26 cellular contexts compared by ENCODE assay signal in genomic region chr20:45119556-45120266, GRCh38. TPM values are rescaled to one million over a fixed set of nuclear protein-coding genes. Genes with fewer than 3 reads are reported as not detected.
DNase-seq lines count a peak whose midpoint lies in the region; ATAC-seq, FAIRE-seq and TF ChIP-seq lines count a peak whose summit lies in the region.
"Had no signal": no experiment of that assay in that cellular context is flagged by ENCODE, and none has a peak within 500 bp of the region (broad histone marks: within the 10 kb centered on the region; RNA-seq: fewer than 3 reads in every experiment).

No MANE protein-coding gene starts in this region.

- H3K14ac ChIP-seq in IMR-90 (replicated peaks; ENCODE audit: low read depth, low read length) = no peak overlapping the region

- no peak overlapping the region for H2BK20ac ChIP-seq in IMR-90 (ENCODE audit: low read depth, low read length)

- H3K36me3 ChIP-seq in IMR-90 (ENCODE audit: control insufficient read depth, insufficient read depth, low read length) = no peaks in the 10 kb centered on the region
- H3K36me3 ChIP-seq in K562 (ENCODE audit: control insufficient read depth, insufficient read depth, low read length) = no peaks in the 10 kb centered on the region
- H3K36me3 ChIP-seq in esophagus muscularis mucosa = no peaks in the 10 kb centered on the region
- H3K36me3 ChIP-seq: BE2C, BLaER1 had no signal

- no peak overlapping the region for H3K18ac ChIP-seq in IMR-90 (ENCODE audit: low read depth, low read length)

- H2BK120ac ChIP-seq in IMR-90 (ENCODE audit: low read depth, low read length) = no peak overlapping the region

- H3K4me3 ChIP-seq in IMR-90 (ENCODE audit: insufficient read depth, low read depth, low read length) = no peak overlapping the region
- no peak overlapping the region for H3K4me3 ChIP-seq in K562
- no peak overlapping the region for H3K4me3 ChIP-seq in esophagus muscularis mucosa
- H3K4me3 ChIP-seq: BLaER1 had no signal

- H3K9ac ChIP-seq in IMR-90 (ENCODE audit: low read depth, low read length) = no peak overlapping the region
- no peak overlapping the region for H3K9ac ChIP-seq in K562 (ENCODE audit: insufficient read depth in 1 of 2, low read depth in 2 of 2, low read length in 2 of 2)
- H3K9ac ChIP-seq: BLaER1 had no signal

- H2AFZ ChIP-seq in IMR-90 (replicated peaks; ENCODE audit: low read length, poor library complexity) (no peak overlapping the region), K562 (ENCODE audit: low read depth, low read length) (no peak overlapping the region)

- H4K91ac ChIP-seq in IMR-90 (ENCODE audit: insufficient read depth, low read depth, low read length) = no peak overlapping the region

- H3K4ac ChIP-seq in IMR-90 (ENCODE audit: low read depth, low read length) = no peak overlapping the region

- TF ChIP-seq RAD21 in IMR-90 (IDR thresholded peaks at IDR 0.05; ENCODE audit: low read length) (no peak), K562 (CRISPR knock-in tag; conservative IDR thresholded peaks at IDR 0.05 in 1 of 2, IDR thresholded peaks at IDR 0.05 in 1 of 2) (no peak)

- H3K9me3 ChIP-seq in IMR-90 (ENCODE audit: control insufficient read depth, insufficient read depth, low read length) (no peaks in the 10 kb centered on the region), K562 (replicated peaks; ENCODE audit: control insufficient read depth, insufficient read depth, low read depth, low read length) (no peaks in the 10 kb centered on the region), esophagus muscularis mucosa (peaks cover 0 to 3% (median 0%) of the 10 kb centered on the region in 4 donors)
- H3K9me3 ChIP-seq: BE2C had no signal

- no peaks in the 10 kb centered on the region for H4K20me1 ChIP-seq in IMR-90 (ENCODE audit: insufficient read depth, low read length)
- H4K20me1 ChIP-seq in K562 (replicated peaks; ENCODE audit: control insufficient read depth, insufficient read depth, low read length) = no peaks in the 10 kb centered on the region
- H4K20me1 ChIP-seq: BLaER1 had no signal

- H2AK5ac ChIP-seq in IMR-90 (ENCODE audit: low read depth, low read length) = no peak overlapping the region

- H3K27ac ChIP-seq in IMR-90 (ENCODE audit: insufficient read depth, low read length) = no peak overlapping the region
- H3K27ac ChIP-seq in K562 (ENCODE audit: extremely low read depth, low read depth, low read length) = no peak overlapping the region
- no peak overlapping the region for H3K27ac ChIP-seq in esophagus muscularis mucosa (replicated peaks in 1 of 4)
- H3K27ac ChIP-seq: BLaER1 had no signal

- no peak overlapping the region for H3K23ac ChIP-seq in IMR-90 (ENCODE audit: low read depth, low read length)

- BruUV-seq in IMR-90 (replicated peaks; lab: Mats Ljungman, UMichigan) (no TSS peak), K562 (replicated peaks; lab: Mats Ljungman, UMichigan) (no TSS peak)

- H3K4me1 ChIP-seq in IMR-90 (ENCODE audit: control insufficient read depth, insufficient read depth, low read length) = no peaks in the 10 kb centered on the region
- no peaks in the 10 kb centered on the region for H3K4me1 ChIP-seq in K562 (replicated peaks in 1 of 2; ENCODE audit: control insufficient read depth in 2 of 2, insufficient read depth in 2 of 2, low read length in 2 of 2)
- H3K4me1 ChIP-seq in esophagus muscularis mucosa = no peaks in the 10 kb centered on the region
- H3K4me1 ChIP-seq: BE2C, BLaER1 had no signal

- ATAC-seq in IMR-90 (ENCODE audit: low read depth) (no peak), K562 (no peak)
- no peak for ATAC-seq in activated CD4-positive, CD25-positive, alpha-beta regulatory T cell treated with anti-CD3 and anti-CD28 coated beads, Interleukin-2, amount 50 U/mL, for 24 hours

- no peaks in the 10 kb centered on the region for H3K79me2 ChIP-seq in K562 (ENCODE audit: control insufficient read depth, insufficient read depth, low read length)

- no peak for DNase-seq in IMR-90
- no peak for DNase-seq in K562 (ENCODE audit: extremely low read depth in 1 of 4, low spot score in 3 of 4)
- peak; percentile 34 for DNase-seq in esophagus muscularis mucosa (ENCODE audit: extremely low spot score)
- DNase-seq in OCI-M2 (lab: John Stamatoyannopoulos, UW; ENCODE audit: unreplicated experiment) = no peak
- DNase-seq: 8988T; ACHN; BE2C; C1 segment of cervical spinal cord; CD4-positive, alpha-beta memory T cell; CD4-positive, CD25-positive, alpha-beta regulatory T cell; CD8-positive, alpha-beta memory T cell; COR-L47; DMS 273 treated with DMSO at 0.1 percent for 48 hours; DMS153; DMS53; DMS79; GF-D8 had no signal

- no peak for TF ChIP-seq CTCF in IMR-90 (conservative IDR thresholded peaks at IDR 0.05; ENCODE audit: low read depth, low read length)
- no peak for TF ChIP-seq CTCF in K562 (IDR thresholded peaks at IDR 0.05 in 2 of 3, conservative IDR thresholded peaks at IDR 0.05 in 1 of 3; ENCODE audit: insufficient read depth in 2 of 3, low read depth in 1 of 3, low read length in 3 of 3)
- no peak for TF ChIP-seq CTCF in esophagus muscularis mucosa (IDR thresholded peaks at IDR 0.05)

- CTCF ChIA-PET in IMR-90 (lab: Yijun Ruan, JAX) = interaction anchor here (0.9 kb wide), 1 partner anchor 75 kb away, joined by 8 read pairs; no protein-coding TSS in a partner anchor
- CTCF ChIA-PET in K562 (lab: Yijun Ruan, JAX; ENCODE audit: low intra/inter-chr PET ratio) = no interaction called here

- H3K4me2 ChIP-seq in IMR-90 (ENCODE audit: low read depth, low read length) = no peak overlapping the region
- no peak overlapping the region for H3K4me2 ChIP-seq in K562 (ENCODE audit: insufficient read depth, low read length)
- H3K4me2 ChIP-seq: BLaER1 had no signal

- no peak overlapping the region for H2BK5ac ChIP-seq in IMR-90 (ENCODE audit: low read depth, low read length, poor library complexity, severe bottlenecking)

- H4K8ac ChIP-seq in IMR-90 (ENCODE audit: low read depth in 2 of 2, low read length in 2 of 2) = no peak overlapping the region

- H2BK15ac ChIP-seq in IMR-90 (ENCODE audit: low read depth, low read length) = no peak overlapping the region

- TF ChIP-seq EP300 in K562 (IDR thresholded peaks at IDR 0.05; ENCODE audit: low read length) (no peak), esophagus muscularis mucosa (IDR thresholded peaks at IDR 0.05) (no peak)

- peaks cover 31% of the 10 kb centered on the region for H3K27me3 ChIP-seq in IMR-90 (ENCODE audit: control insufficient read depth, insufficient read depth, low read length)
- peaks cover 11 to 12% of the 10 kb centered on the region in 2 experiments for H3K27me3 ChIP-seq in K562 (ENCODE audit: control insufficient read depth in 2 of 2, insufficient read depth in 2 of 2, low read length in 2 of 2)
- H3K27me3 ChIP-seq in esophagus muscularis mucosa = peaks cover 0 to 50% (median 0%) of the 10 kb centered on the region in 4 donors
- H3K27me3 ChIP-seq: BLaER1 had no signal

- H3K9me1 ChIP-seq in IMR-90 (ENCODE audit: insufficient read depth, low read length) (no peaks in the 10 kb centered on the region), K562 (ENCODE audit: control insufficient read depth, insufficient read depth, low read length) (no peaks in the 10 kb centered on the region)

- dilution Hi-C loops in IMR-90 (cut with HindIII; ENCODE audit: low sequenced_read_pairs, unreplicated experiment) = no loop called here

- H4K5ac ChIP-seq in IMR-90 (ENCODE audit: low read depth, low read length) = no peak overlapping the region

- no peaks in the 10 kb centered on the region for H3K79me1 ChIP-seq in IMR-90 (ENCODE audit: low read depth in 1 of 2, low read length in 2 of 2)

- no CpG with 5 or more reads among the region's 2 CpGs for WGBS in IMR-90 (ENCODE audit: extremely low coverage in 2 of 2, insufficient read length in 1 of 2), 2 experiments
- 0% methylated on average over 2 of the region's 2 CpGs for WGBS in K562 (ENCODE audit: insufficient coverage, low coverage, missing lambda C conversion rate)
- 79% methylated on average over 2 of the region's 2 CpGs for WGBS in esophagus muscularis mucosa

- no peak for TF ChIP-seq POLR2A in IMR-90 (IDR thresholded peaks at IDR 0.05; ENCODE audit: low read depth, low read length)
- TF ChIP-seq POLR2A in K562 (conservative IDR thresholded peaks at IDR 0.05) = no peak
- no peak for TF ChIP-seq POLR2A in esophagus muscularis mucosa (IDR thresholded peaks at IDR 0.05; ENCODE audit: low read depth)

- H3K56ac ChIP-seq in IMR-90 (ENCODE audit: extremely low read depth, insufficient read depth, low read length) = no peak overlapping the region

- POLR2A ChIA-PET in IMR-90 (lab: Charles Lee; ENCODE audit: unreplicated experiment) (no interaction called here), K562 (lab: Yijun Ruan, JAX) (no interaction called here)

- no peak for FAIRE-seq in K562 (lab: Jason Lieb, UNC)
- FAIRE-seq: A204.1, G401.6, GM12891, GM19239 had no signal

- intact Hi-C loops in IMR-90 (cut with micrococcal nuclease) = loop anchor here (10.0 kb wide), 1 partner anchor 155 kb away; no protein-coding TSS in a partner anchor
- intact Hi-C loops in K562 (cut with micrococcal nuclease) = no loop called here
- intact Hi-C loops in esophagus muscularis mucosa (cut with DNase I) = no loop called here

- in situ Hi-C loops in IMR-90 (cut with MboI; ENCODE audit: low sequenced_read_pairs) = loop anchor here (25.0 kb wide), 1 partner anchor 168 kb away; no protein-coding TSS in a partner anchor
- in situ Hi-C loops in K562 (cut with MboI) = no loop called here

- H2AK9ac ChIP-seq in IMR-90 (replicated peaks; ENCODE audit: low read depth, low read length, poor library complexity) = no peak overlapping the region

RNA-seq across cellular contexts. Expression of gene WFDC12, which starts 4.6 kb away (rescaled TPM):
- total RNA-seq in IMR-90 (2012; rRNA removed) (not detected in 2 replicates), K562 (2014; rRNA removed) (not detected in 2 replicates), K562 (2014; rRNA removed; fragmentation: Illumina TruSeq; extraction: Trizol) (not detected in 2 replicates), K562 (2015; rRNA removed; fragmentation: Illumina TruSeq; extraction: Trizol) (not detected in 2 replicates), K562 (2021) (not detected in 2 replicates), esophagus muscularis mucosa (not detected)
- polyA plus RNA-seq in IMR-90 (2012; rRNA removed) (not detected in 2 replicates), K562 (2011; rRNA removed) (not detected in 2 replicates), K562 (2014; fragmentation: Illumina TruSeq; extraction: Trizol) (not detected in 2 replicates), K562 (2014; fragmentation: Nextera tagmentation; extraction: Ambion mirVana) (not detected), K562 (2014; rRNA removed) (not detected in 2 replicates)
- not detected in 2 replicates for polyA plus RNA-seq in IMR-90 (2012; cell fraction: cytosol; rRNA removed)
- not detected in 2 replicates for polyA plus RNA-seq in IMR-90 (2012; cell fraction: nucleus; rRNA removed; ENCODE audit: low replicate concordance)
- not detected in 2 replicates for total RNA-seq in K562 (2011; cell fraction: chromatin; rRNA removed; ENCODE audit: low replicate concordance)
- not detected in 2 replicates for total RNA-seq in K562 (2011; cell fraction: nucleolus; rRNA removed)
- not detected in 2 replicates for total RNA-seq in K562 (2011; cell fraction: nucleoplasm; rRNA removed)
- not detected in 2 replicates for polyA plus RNA-seq in K562 (2011; cell fraction: cytosol; rRNA removed)
- polyA plus RNA-seq in K562 (2011; cell fraction: nucleus; rRNA removed) = not detected in 2 replicates
- not detected in 2 replicates for polyA plus RNA-seq in K562 (2012)
- polyA minus RNA-seq in K562 (2011; rRNA and poly(A)+ RNA removed) = not detected in 2 replicates
- not detected in 2 replicates for polyA minus RNA-seq in K562 (2011; cell fraction: cytosol; rRNA and poly(A)+ RNA removed)
- not detected in 2 replicates for polyA minus RNA-seq in K562 (2011; cell fraction: nucleus; rRNA and poly(A)+ RNA removed)
- total RNA-seq: A673; CD4-positive, alpha-beta memory T cell; CD4-positive, CD25-positive, alpha-beta regulatory T cell; CD8-positive, alpha-beta memory T cell had no signal
- polyA plus RNA-seq: AG04450; CD14-positive monocyte; CD4-positive, alpha-beta memory T cell; CD4-positive, CD25-positive, alpha-beta regulatory T cell; CD8-positive, alpha-beta memory T cell had no signal

RNA-seq across cellular contexts. Expression of gene WFDC5, which starts 4.7 kb away (rescaled TPM):
- total RNA-seq in IMR-90 (2012; rRNA removed) (not detected in 2 replicates), K562 (2014; rRNA removed) (not detected in 2 replicates), K562 (2014; rRNA removed; fragmentation: Illumina TruSeq; extraction: Trizol) (not detected in 2 replicates), K562 (2015; rRNA removed; fragmentation: Illumina TruSeq; extraction: Trizol) (not detected in 2 replicates), K562 (2021) (not detected in 2 replicates), esophagus muscularis mucosa (not detected)
- polyA plus RNA-seq in IMR-90 (2012; rRNA removed) (not detected in 2 replicates), K562 (2011; rRNA removed) (not detected in 2 replicates), K562 (2014; fragmentation: Illumina TruSeq; extraction: Trizol) (not detected in 2 replicates), K562 (2014; fragmentation: Nextera tagmentation; extraction: Ambion mirVana) (not detected), K562 (2014; rRNA removed) (not detected in 2 replicates)
- polyA plus RNA-seq in IMR-90 (2012; cell fraction: cytosol; rRNA removed) = not detected in 2 replicates
- polyA plus RNA-seq in IMR-90 (2012; cell fraction: nucleus; rRNA removed; ENCODE audit: low replicate concordance) = not detected in 2 replicates
- total RNA-seq in K562 (2011; cell fraction: chromatin; rRNA removed; ENCODE audit: low replicate concordance) = not detected in 2 replicates
- not detected in 2 replicates for total RNA-seq in K562 (2011; cell fraction: nucleolus; rRNA removed)
- total RNA-seq in K562 (2011; cell fraction: nucleoplasm; rRNA removed) = not detected in 2 replicates
- not detected in 2 replicates for polyA plus RNA-seq in K562 (2011; cell fraction: cytosol; rRNA removed)
- not detected in 2 replicates for polyA plus RNA-seq in K562 (2011; cell fraction: nucleus; rRNA removed)
- not detected in 2 replicates for polyA plus RNA-seq in K562 (2012)
- not detected in 2 replicates for polyA minus RNA-seq in K562 (2011; rRNA and poly(A)+ RNA removed)
- not detected in 2 replicates for polyA minus RNA-seq in K562 (2011; cell fraction: cytosol; rRNA and poly(A)+ RNA removed)
- not detected in 2 replicates for polyA minus RNA-seq in K562 (2011; cell fraction: nucleus; rRNA and poly(A)+ RNA removed)
- total RNA-seq: A673; CD4-positive, alpha-beta memory T cell; CD4-positive, CD25-positive, alpha-beta regulatory T cell; CD8-positive, alpha-beta memory T cell had no signal
- polyA plus RNA-seq: AG04450; CD14-positive monocyte; CD4-positive, alpha-beta memory T cell; CD4-positive, CD25-positive, alpha-beta regulatory T cell; CD8-positive, alpha-beta memory T cell had no signal

RNA-seq across cellular contexts. Expression of gene KCNS1, which starts 18.8 kb away (rescaled TPM):
- total RNA-seq in IMR-90 (2012; rRNA removed) (0.54 and 0.56 TPM in 2 replicates), K562 (2014; rRNA removed) (not detected in 2 replicates), K562 (2014; rRNA removed; fragmentation: Illumina TruSeq; extraction: Trizol) (not detected in 2 replicates), K562 (2015; rRNA removed; fragmentation: Illumina TruSeq; extraction: Trizol) (not detected in 2 replicates), K562 (2021) (not detected in 2 replicates), esophagus muscularis mucosa (under 1 TPM in 1 of 4 donors, not detected in 3; 0.17 TPM)
- polyA plus RNA-seq in IMR-90 (2012; rRNA removed) (0.46 and 0.62 TPM in 2 replicates), K562 (2011; rRNA removed) (not detected in 2 replicates), K562 (2014; fragmentation: Illumina TruSeq; extraction: Trizol) (not detected in 2 replicates), K562 (2014; fragmentation: Nextera tagmentation; extraction: Ambion mirVana) (not detected), K562 (2014; rRNA removed) (not detected in 2 replicates)
- 0.48 and 0.85 TPM in 2 replicates for polyA plus RNA-seq in IMR-90 (2012; cell fraction: cytosol; rRNA removed)
- polyA plus RNA-seq in IMR-90 (2012; cell fraction: nucleus; rRNA removed; ENCODE audit: low replicate concordance) = 0.33 and 0.55 TPM in 2 replicates
- not detected in 2 replicates for total RNA-seq in K562 (2011; cell fraction: chromatin; rRNA removed; ENCODE audit: low replicate concordance)
- total RNA-seq in K562 (2011; cell fraction: nucleolus; rRNA removed) = not detected in 2 replicates
- not detected in 2 replicates for total RNA-seq in K562 (2011; cell fraction: nucleoplasm; rRNA removed)
- polyA plus RNA-seq in K562 (2011; cell fraction: cytosol; rRNA removed) = not detected in 2 replicates
- polyA plus RNA-seq in K562 (2011; cell fraction: nucleus; rRNA removed) = not detected in 2 replicates
- not detected in 2 replicates for polyA plus RNA-seq in K562 (2012)
- not detected in 2 replicates for polyA minus RNA-seq in K562 (2011; rRNA and poly(A)+ RNA removed)
- not detected in 2 replicates for polyA minus RNA-seq in K562 (2011; cell fraction: cytosol; rRNA and poly(A)+ RNA removed)
- polyA minus RNA-seq in K562 (2011; cell fraction: nucleus; rRNA and poly(A)+ RNA removed) = not detected in 2 replicates
- total RNA-seq: A673; CD4-positive, CD25-positive, alpha-beta regulatory T cell had no signal
- polyA plus RNA-seq: CD8-positive, alpha-beta memory T cell had no signal

RNA-seq across cellular contexts. Expression of gene PI3, which starts 55.0 kb away (rescaled TPM):
- not detected in 2 replicates for total RNA-seq in IMR-90 (2012; rRNA removed)
- polyA plus RNA-seq in IMR-90 (2012; rRNA removed) = not detected in 2 replicates
- polyA plus RNA-seq in IMR-90 (2012; cell fraction: cytosol; rRNA removed) = not detected in 2 replicates
- not detected in 2 replicates for polyA plus RNA-seq in IMR-90 (2012; cell fraction: nucleus; rRNA removed; ENCODE audit: low replicate concordance)
- not detected in 2 replicates for total RNA-seq in K562 (2011; cell fraction: chromatin; rRNA removed; ENCODE audit: low replicate concordance)
- total RNA-seq in K562 (2011; cell fraction: nucleolus; rRNA removed) = not detected in 2 replicates
- total RNA-seq in K562 (2011; cell fraction: nucleoplasm; rRNA removed) = not detected in 2 replicates
- total RNA-seq in K562 (2014; rRNA removed) = not detected in 2 replicates
- not detected in 2 replicates for total RNA-seq in K562 (2014; rRNA removed; fragmentation: Illumina TruSeq; extraction: Trizol)
- not detected in 2 replicates for total RNA-seq in K562 (2015; rRNA removed; fragmentation: Illumina TruSeq; extraction: Trizol)
- not detected in 2 replicates for total RNA-seq in K562 (2021)
- polyA plus RNA-seq in K562 (2011; rRNA removed) = not detected in 2 replicates
- not detected in 2 replicates for polyA plus RNA-seq in K562 (2011; cell fraction: cytosol; rRNA removed)
- not detected in 2 replicates for polyA plus RNA-seq in K562 (2011; cell fraction: nucleus; rRNA removed)
- not detected in 2 replicates for polyA plus RNA-seq in K562 (2012)
- polyA plus RNA-seq in K562 (2014; fragmentation: Illumina TruSeq; extraction: Trizol) = not detected in 2 replicates
- polyA plus RNA-seq in K562 (2014; fragmentation: Nextera tagmentation; extraction: Ambion mirVana) = not detected
- polyA plus RNA-seq in K562 (2014; rRNA removed) = not detected in 2 replicates
- not detected in 2 replicates for polyA minus RNA-seq in K562 (2011; rRNA and poly(A)+ RNA removed)
- not detected in 2 replicates for polyA minus RNA-seq in K562 (2011; cell fraction: cytosol; rRNA and poly(A)+ RNA removed)
- polyA minus RNA-seq in K562 (2011; cell fraction: nucleus; rRNA and poly(A)+ RNA removed) = not detected in 2 replicates
- total RNA-seq in esophagus muscularis mucosa = 1 to 10 TPM in 1 of 4 donors, not detected in 3; 1.0 TPM
- total RNA-seq: A673; CD4-positive, alpha-beta memory T cell; CD4-positive, CD25-positive, alpha-beta regulatory T cell had no signal
- polyA plus RNA-seq: AG04450; CD14-positive monocyte; CD4-positive, alpha-beta memory T cell; CD4-positive, CD25-positive, alpha-beta regulatory T cell; CD8-positive, alpha-beta memory T cell had no signal
